In the genomic region with DNA sequence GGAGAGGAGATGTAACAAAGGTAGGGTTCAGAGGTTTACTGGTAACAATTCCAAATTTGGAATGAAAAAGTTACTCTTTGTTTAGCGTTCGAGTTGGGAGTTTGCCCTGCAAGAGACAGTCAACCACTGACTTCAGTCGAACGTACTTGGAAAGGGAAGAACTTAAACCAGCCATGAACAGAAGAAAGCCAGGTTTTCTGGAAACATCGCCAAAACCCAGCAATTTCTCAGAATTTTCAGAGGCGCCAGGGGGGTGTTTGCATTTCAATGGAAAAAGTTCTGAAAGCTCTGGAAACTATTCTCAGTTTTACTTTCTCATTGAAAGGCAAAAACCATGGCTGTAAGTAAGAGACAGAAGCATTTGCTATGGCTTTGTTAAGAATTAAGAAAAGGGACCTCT, we compare ENCODE assay signal across 22 cellular contexts. TPM values are rescaled to one million over a fixed set of nuclear protein-coding genes. Genes with fewer than 3 reads are reported as not detected.
"Had no signal": no experiment of that assay in that cellular context is flagged by ENCODE, and none has a peak within 500 bp of the region (broad histone marks: within the 10 kb centered on the region; RNA-seq: fewer than 3 reads in every experiment).

No MANE protein-coding gene starts in this region.

- H3K36me3 Mint-ChIP-seq: activated naive CD4-positive, alpha-beta T cell treated with anti-CD3 and anti-CD28 coated beads, Interleukin-2, amount 50 U/mL, for 72 hours; brain; stimulated activated effector memory CD8-positive, alpha-beta T cell treated with anti-CD3 and anti-CD28 coated beads, Interleukin-12 subunit alpha, Interleukin-12 subunit beta, amount 100 ng/mL, for 72 hours had no signal

- H3K9me3 Mint-ChIP-seq: activated CD4-positive, alpha-beta memory T cell treated with anti-CD3 and anti-CD28 coated beads, Interleukin-2, amount 10 ng/mL, durations not matched to agents 7 days and 5 days; nephron had no signal

- H3K9me3 ChIP-seq: gastrocnemius medialis, heart right ventricle, sigmoid colon, tibial artery had no signal

- H3K27me3 Mint-ChIP-seq: activated CD4-positive, alpha-beta memory T cell treated with anti-CD3 and anti-CD28 coated beads, Interleukin-2, amount 10 ng/mL, durations not matched to agents 7 days and 5 days; activated T-cell treated with anti-CD3 and anti-CD28 coated beads, Interleukin-2, amount 50 U/mL, for 24 hours; central memory CD8-positive, alpha-beta T cell; T-helper 17 cell had no signal

- H3K4me3 Mint-ChIP-seq: activated CD4-positive, alpha-beta memory T cell treated with anti-CD3 and anti-CD28 coated beads, Interleukin-2, amount 10 ng/mL, durations not matched to agents 7 days and 5 days; activated T-cell treated with anti-CD3 and anti-CD28 coated beads, Interleukin-2, amount 50 U/mL, for 24 hours; central memory CD8-positive, alpha-beta T cell; nephron; stimulated activated effector memory CD8-positive, alpha-beta T cell treated with anti-CD3 and anti-CD28 coated beads, Interleukin-12 subunit alpha, Interleukin-12 subunit beta, amount 100 ng/mL, for 72 hours; T-helper 17 cell had no signal

- H3K4me3 ChIP-seq: heart right ventricle, sigmoid colon, tibial artery had no signal

- H3K4me1 ChIP-seq: gastrocnemius medialis, heart right ventricle, sigmoid colon, tibial artery had no signal

- ATAC-seq: activated naive CD4-positive, alpha-beta T cell treated with anti-CD3 and anti-CD28 coated beads, Interleukin-2, amount 50 U/mL, for 72 hours; gastrocnemius medialis; heart right ventricle; left ventricle myocardium superior; stimulated activated effector memory CD8-positive, alpha-beta T cell treated with anti-CD3 and anti-CD28 coated beads, Interleukin-12 subunit alpha, Interleukin-12 subunit beta, amount 100 ng/mL, for 72 hours; T-helper 17 cell had no signal

- H3K27ac Mint-ChIP-seq: activated CD4-positive, alpha-beta memory T cell treated with anti-CD3 and anti-CD28 coated beads, Interleukin-2, amount 10 ng/mL, durations not matched to agents 7 days and 5 days; activated naive CD4-positive, alpha-beta T cell treated with anti-CD3 and anti-CD28 coated beads, Interleukin-2, amount 50 U/mL, for 72 hours; activated T-cell treated with anti-CD3 and anti-CD28 coated beads, Interleukin-2, amount 50 U/mL, for 24 hours; stimulated activated effector memory CD8-positive, alpha-beta T cell treated with anti-CD3 and anti-CD28 coated beads, Interleukin-12 subunit alpha, Interleukin-12 subunit beta, amount 100 ng/mL, for 72 hours; T-helper 17 cell had no signal

- H3K27ac ChIP-seq: gastrocnemius medialis, heart right ventricle, sigmoid colon, tibial artery, WERI-Rb-1 had no signal

- DNase-seq: activated CD4-positive, alpha-beta memory T cell treated with anti-CD3 and anti-CD28 coated beads, Interleukin-2, amount 10 ng/mL, durations not matched to agents 7 days and 5 days; activated CD4-positive, alpha-beta T cell treated with anti-CD3 and anti-CD28 coated beads for 4 hours; activated T-cell treated with anti-CD3 and anti-CD28 coated beads, Interleukin-2, amount 50 U/mL, for 24 hours; dermis blood vessel endothelial cell; erythroblast; gastrocnemius medialis; heart right ventricle; left ventricle myocardium superior; mesendoderm; sigmoid colon; stimulated activated CD4-positive, alpha-beta T cell treated with anti-CD3 and anti-CD28 coated beads, Interleukin-2, amount 100 ng/mL, for 24 hours; T-helper 17 cell; tibial artery; WERI-Rb-1 had no signal

- H3K27me3 ChIP-seq: gastrocnemius medialis, heart right ventricle, sigmoid colon, tibial artery had no signal

- H3K4me1 Mint-ChIP-seq: activated CD4-positive, alpha-beta memory T cell treated with anti-CD3 and anti-CD28 coated beads, Interleukin-2, amount 10 ng/mL, durations not matched to agents 7 days and 5 days; brain; central memory CD8-positive, alpha-beta T cell; nephron; stimulated activated effector memory CD8-positive, alpha-beta T cell treated with anti-CD3 and anti-CD28 coated beads, Interleukin-12 subunit alpha, Interleukin-12 subunit beta, amount 100 ng/mL, for 72 hours; T-helper 17 cell had no signal

- H3K36me3 ChIP-seq: gastrocnemius medialis, heart right ventricle, sigmoid colon, tibial artery, WERI-Rb-1 had no signal

RNA-seq across cellular contexts. Expression of a gene that starts 28.5 kb away (rescaled TPM):
- total RNA-seq: activated CD4-positive, alpha-beta memory T cell treated with anti-CD3 and anti-CD28 coated beads, Interleukin-2, amount 10 ng/mL, durations not matched to agents 7 days and 5 days; activated naive CD4-positive, alpha-beta T cell treated with anti-CD3 and anti-CD28 coated beads, Interleukin-2, amount 50 U/mL, for 72 hours; osteoblast; pulmonary artery endothelial cell; T-helper 17 cell had no signal
- polyA plus RNA-seq: keratinocyte had no signal
